In genomic region chr20:38424404-38424803, GRCh38 we compare ENCODE assay signal across 1 cellular context.
TF ChIP-seq lines count a peak whose summit lies in the region.

No MANE protein-coding gene starts in this region.

TF ChIP-seq in H1, 55 proteins besides CTCF, POLR2A, EP300 and RAD21:
- TF ChIP-seq EZH2 (IDR thresholded peaks at IDR 0.05; ENCODE audit: low read depth, low read length, severe bottlenecking): no peak
- TF ChIP-seq POLR2AphosphoS5 (IDR thresholded peaks at IDR 0.05; ENCODE audit: low read depth, low read length): peak; percentile 43; the same call in 1 of the 2 replicates
- TF ChIP-seq YY1 (IDR thresholded peaks at IDR 0.05; ENCODE audit: low read depth, low read length): no peak
